ENCODE assay signal across 30 cellular contexts in genomic region chr10:1174022-1174421, GRCh38.
"Had no signal": no experiment of that assay in that cellular context is flagged by ENCODE, and none has a peak within 500 bp of the region (broad histone marks: within the 10 kb centered on the region; RNA-seq: fewer than 3 reads in every experiment).

No MANE protein-coding gene starts in this region.

- ATAC-seq: activated CD8-positive, alpha-beta T cell treated with anti-CD3 and anti-CD28 coated beads, Interleukin-2, amount 10 ng/mL, durations not matched to agents 7 days and 5 days; activated naive CD8-positive, alpha-beta T cell treated with anti-CD3 and anti-CD28 coated beads, Interleukin-2, amount 50 U/mL, for 24 hours; natural killer cell treated with Interleukin-12 subunit alpha and Interleukin-12 subunit beta and Interleukin-15 and Interleukin-18, amount 100 ng/mL, for 72 hours; stimulated activated naive B cell treated with anti-CD40 and anti-IgM and Interleukin-4, amounts not matched to agents 10 μg/mL and 1 μg/mL and 100 μg/mL, for 72 hours had no signal

- H3K9me3 ChIP-seq: esophagus squamous epithelium, left ventricle myocardium inferior, right lobe of liver, SK-N-SH, tibial nerve had no signal

- H3K4me3 Mint-ChIP-seq: activated CD8-positive, alpha-beta T cell treated with anti-CD3 and anti-CD28 coated beads, Interleukin-2, amount 10 ng/mL, durations not matched to agents 7 days and 5 days; activated naive CD4-positive, alpha-beta T cell treated with anti-CD3 and anti-CD28 coated beads, Interleukin-2, amount 50 U/mL, for 24 hours; activated naive CD8-positive, alpha-beta T cell treated with anti-CD3 and anti-CD28 coated beads, Interleukin-2, amount 50 U/mL, for 24 hours; activated T-helper 1 cell treated with anti-CD3 and anti-CD28 coated beads, Interleukin-12 subunit alpha, Interleukin-12 subunit beta, Interleukin-2, Interleukin-4 antibody, amounts not matched to agents 30 ng/mL and 10 ng/mL and 1 ng/mL, durations not matched to agents 14 hours and 24 hours and 36 hours; central memory CD8-positive, alpha-beta T cell; natural killer cell treated with Interleukin-12 subunit alpha and Interleukin-12 subunit beta and Interleukin-15 and Interleukin-18, amount 100 ng/mL, for 72 hours; stimulated activated naive B cell treated with anti-CD40 and anti-IgM and Interleukin-4, amounts not matched to agents 10 μg/mL and 1 μg/mL and 100 μg/mL, for 72 hours; T-helper 1 cell treated with Interleukin-12 subunit alpha and Interleukin-12 subunit beta and Interleukin-4 antibody, amounts not matched to agents 30 μg/mL and 1 μg/mL, for 36 hours had no signal

- H3K4me1 Mint-ChIP-seq: activated naive CD4-positive, alpha-beta T cell treated with anti-CD3 and anti-CD28 coated beads, Interleukin-2, amount 50 U/mL, for 24 hours; activated naive CD8-positive, alpha-beta T cell treated with anti-CD3 and anti-CD28 coated beads, Interleukin-2, amount 50 U/mL, for 24 hours; central memory CD8-positive, alpha-beta T cell; stimulated activated naive B cell treated with anti-CD40 and anti-IgM and Interleukin-4, amounts not matched to agents 10 μg/mL and 1 μg/mL and 100 μg/mL, for 72 hours had no signal

- DNase-seq: activated CD4-positive, alpha-beta T cell treated with anti-CD3 and anti-CD28 coated beads for 1 hour; activated CD4-positive, alpha-beta T cell treated with anti-CD3 and anti-CD28 coated beads, Interleukin-2, amount 50 U/mL, for 1 hour; activated CD8-positive, alpha-beta T cell treated with anti-CD3 and anti-CD28 coated beads, Interleukin-2, amount 10 ng/mL, durations not matched to agents 7 days and 5 days; activated gamma-delta T cell; activated naive CD8-positive, alpha-beta T cell treated with anti-CD3 and anti-CD28 coated beads, Interleukin-2, amount 50 U/mL, for 24 hours; amygdala; dermis blood vessel endothelial cell; effector CD4-positive, alpha-beta T cell; esophagus squamous epithelium; left ventricle myocardium inferior; mesendoderm; SK-N-SH; stimulated activated CD4-positive, alpha-beta T cell treated with anti-CD3 and anti-CD28 coated beads, Interleukin-4, amount 100 ng/mL, for 24 hours; stimulated activated naive B cell treated with anti-CD40 and anti-IgM and Interleukin-4, amounts not matched to agents 10 μg/mL and 1 μg/mL and 100 μg/mL, for 72 hours; SW 1271; T1000; WERI-Rb-1 had no signal

- H3K4me2 ChIP-seq: SK-N-SH had no signal

- H3K27ac Mint-ChIP-seq: activated CD8-positive, alpha-beta T cell treated with anti-CD3 and anti-CD28 coated beads, Interleukin-2, amount 10 ng/mL, durations not matched to agents 7 days and 5 days; activated naive CD4-positive, alpha-beta T cell treated with anti-CD3 and anti-CD28 coated beads, Interleukin-2, amount 50 U/mL, for 24 hours; activated naive CD8-positive, alpha-beta T cell treated with anti-CD3 and anti-CD28 coated beads, Interleukin-2, amount 50 U/mL, for 24 hours; activated T-helper 1 cell treated with anti-CD3 and anti-CD28 coated beads, Interleukin-12 subunit alpha, Interleukin-12 subunit beta, Interleukin-2, Interleukin-4 antibody, amounts not matched to agents 30 ng/mL and 10 ng/mL and 1 ng/mL, durations not matched to agents 14 hours and 24 hours and 36 hours; natural killer cell treated with Interleukin-12 subunit alpha and Interleukin-12 subunit beta and Interleukin-15 and Interleukin-18, amount 100 ng/mL, for 72 hours; stimulated activated naive B cell treated with anti-CD40 and anti-IgM and Interleukin-4, amounts not matched to agents 10 μg/mL and 1 μg/mL and 100 μg/mL, for 72 hours; T-helper 1 cell treated with Interleukin-12 subunit alpha and Interleukin-12 subunit beta and Interleukin-4 antibody, amounts not matched to agents 30 μg/mL and 1 μg/mL, for 36 hours had no signal

- H3K27me3 Mint-ChIP-seq: activated naive CD4-positive, alpha-beta T cell treated with anti-CD3 and anti-CD28 coated beads, Interleukin-2, amount 50 U/mL, for 24 hours; activated naive CD8-positive, alpha-beta T cell treated with anti-CD3 and anti-CD28 coated beads, Interleukin-2, amount 50 U/mL, for 24 hours; natural killer cell treated with Interleukin-12 subunit alpha and Interleukin-12 subunit beta and Interleukin-15 and Interleukin-18, amount 100 ng/mL, for 72 hours had no signal

- H3K9ac ChIP-seq: SK-N-SH had no signal

- H3K27ac ChIP-seq: esophagus squamous epithelium, left ventricle myocardium inferior, right lobe of liver, skin epidermis, tibial nerve, WERI-Rb-1 had no signal

- H3K27me3 ChIP-seq: right lobe of liver, tibial nerve had no signal

- H3K36me3 Mint-ChIP-seq: activated naive CD4-positive, alpha-beta T cell treated with anti-CD3 and anti-CD28 coated beads, Interleukin-2, amount 50 U/mL, for 24 hours; natural killer cell treated with Interleukin-12 subunit alpha and Interleukin-12 subunit beta and Interleukin-15 and Interleukin-18, amount 100 ng/mL, for 72 hours; stimulated activated naive B cell treated with anti-CD40 and anti-IgM and Interleukin-4, amounts not matched to agents 10 μg/mL and 1 μg/mL and 100 μg/mL, for 72 hours had no signal

- H3K4me1 ChIP-seq: esophagus squamous epithelium, left ventricle myocardium inferior, right lobe of liver, tibial nerve had no signal

- H3K36me3 ChIP-seq: esophagus squamous epithelium, left ventricle myocardium inferior, right lobe of liver, tibial nerve, WERI-Rb-1 had no signal

- FAIRE-seq: colon, frontal cortex, islet of Langerhans, urothelium cell line had no signal

- H3K4me3 ChIP-seq: esophagus squamous epithelium, left ventricle myocardium inferior, lung, right lobe of liver, skin epidermis, tibial nerve had no signal

- H3K9me3 Mint-ChIP-seq: activated naive CD4-positive, alpha-beta T cell treated with anti-CD3 and anti-CD28 coated beads, Interleukin-2, amount 50 U/mL, for 24 hours; activated naive CD8-positive, alpha-beta T cell treated with anti-CD3 and anti-CD28 coated beads, Interleukin-2, amount 50 U/mL, for 24 hours; activated T-helper 1 cell treated with anti-CD3 and anti-CD28 coated beads, Interleukin-12 subunit alpha, Interleukin-12 subunit beta, Interleukin-2, Interleukin-4 antibody, amounts not matched to agents 30 ng/mL and 10 ng/mL and 1 ng/mL, durations not matched to agents 14 hours and 24 hours and 36 hours; central memory CD8-positive, alpha-beta T cell; natural killer cell treated with Interleukin-12 subunit alpha and Interleukin-12 subunit beta and Interleukin-15 and Interleukin-18, amount 100 ng/mL, for 72 hours; stimulated activated naive B cell treated with anti-CD40 and anti-IgM and Interleukin-4, amounts not matched to agents 10 μg/mL and 1 μg/mL and 100 μg/mL, for 72 hours; T-helper 1 cell treated with Interleukin-12 subunit alpha and Interleukin-12 subunit beta and Interleukin-4 antibody, amounts not matched to agents 30 μg/mL and 1 μg/mL, for 36 hours had no signal
